23 cellular contexts compared by ENCODE assay signal in the genomic region with DNA sequence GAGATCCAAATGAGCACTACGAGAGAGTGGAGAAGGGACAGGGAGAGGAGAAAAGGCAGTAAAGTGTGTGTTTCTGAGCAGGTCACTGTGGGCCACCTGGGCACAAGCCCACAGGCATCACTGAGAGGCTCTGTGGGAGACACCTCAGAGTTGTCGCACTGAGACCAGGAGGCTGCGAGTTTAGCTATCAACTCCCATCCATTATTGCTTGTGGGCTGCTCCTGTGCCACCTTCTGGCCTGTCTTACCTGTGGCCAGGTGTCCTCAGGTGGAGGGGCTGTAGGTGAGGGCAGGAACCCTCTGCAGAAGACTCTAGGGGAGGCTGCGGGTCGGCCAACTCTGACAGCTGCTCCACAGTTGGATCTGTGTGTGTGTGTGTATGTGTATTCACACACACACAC. TPM values are rescaled to one million over a fixed set of nuclear protein-coding genes. Genes with fewer than 3 reads are reported as not detected.
DNase-seq lines count a peak whose midpoint lies in the region; ATAC-seq and TF ChIP-seq lines count a peak whose summit lies in the region.
"Had no signal": no experiment of that assay in that cellular context is flagged by ENCODE, and none has a peak within 500 bp of the region (broad histone marks: within the 10 kb centered on the region; RNA-seq: fewer than 3 reads in every experiment).

No MANE protein-coding gene starts in this region.

- H3K27me3 ChIP-seq in CD4-positive, alpha-beta T cell (ENCODE audit: control insufficient read depth, insufficient read depth, low read length) = no peaks in the 10 kb centered on the region
- peaks cover 64% of the 10 kb centered on the region for H3K27me3 ChIP-seq in gastroesophageal sphincter

- no peaks in the 10 kb centered on the region for H3K9me3 Mint-ChIP-seq in CD4-positive, alpha-beta T cell
- H3K9me3 Mint-ChIP-seq in central memory CD8-positive, alpha-beta T cell = no peaks in the 10 kb centered on the region
- H3K9me3 Mint-ChIP-seq in neural crest cell = no peaks in the 10 kb centered on the region
- H3K9me3 Mint-ChIP-seq: HFFc6 had no signal

- POLR2A ChIA-PET in CD4-positive, alpha-beta T cell (lab: Charles Lee) = interaction anchor here (1.5 to 10.0 kb wide), 2 partner anchors 24 to 30 kb away, joined by 3 to 156 read pairs; a partner anchor contains a TSS

- no peaks in the 10 kb centered on the region for H3K36me3 ChIP-seq in gastroesophageal sphincter
- H3K36me3 ChIP-seq: esophagus muscularis mucosa, transverse colon had no signal

- in situ Hi-C loops in G401 (cut with HindIII; ENCODE audit: low sequenced_read_pairs) = no loop called here

- no peaks in the 10 kb centered on the region for H3K9me3 ChIP-seq in CD4-positive, alpha-beta T cell (ENCODE audit: control insufficient read depth, low read length)
- H3K9me3 ChIP-seq in gastroesophageal sphincter = no peaks in the 10 kb centered on the region
- H3K9me3 ChIP-seq: esophagus muscularis mucosa, transverse colon had no signal

- no peak for ATAC-seq in activated CD4-positive, CD25-positive, alpha-beta regulatory T cell treated with anti-CD3 and anti-CD28 coated beads, Interleukin-2, amount 50 U/mL, for 24 hours
- no peak for ATAC-seq in CD4-positive, alpha-beta T cell (ENCODE audit: poor library complexity)
- ATAC-seq in central memory CD8-positive, alpha-beta T cell (replicated peaks; ENCODE audit: extremely low read depth, poor library complexity, severe bottlenecking) = no peak
- no peak for ATAC-seq in gastroesophageal sphincter
- ATAC-seq in HG02798 (IDR thresholded peaks at IDR 0.05; ENCODE audit: poor library complexity, unreplicated experiment) = no peak
- ATAC-seq: left cardiac atrium had no signal

- peak overlapping the region; percentile 4 for H3K27ac Mint-ChIP-seq in CD4-positive, alpha-beta T cell
- H3K27ac Mint-ChIP-seq in central memory CD8-positive, alpha-beta T cell (ENCODE audit: low read depth) = peak overlapping the region; percentile 50
- no peak overlapping the region for H3K27ac Mint-ChIP-seq in neural crest cell (ENCODE audit: unreplicated experiment)
- H3K27ac Mint-ChIP-seq: HFFc6 had no signal

- no peak overlapping the region for H3K4me3 ChIP-seq in gastroesophageal sphincter
- H3K4me3 ChIP-seq: esophagus muscularis mucosa, smooth muscle cell, transverse colon had no signal

- H3K4me1 Mint-ChIP-seq in CD4-positive, alpha-beta T cell (ENCODE audit: low read depth) = peaks cover 78% of the 10 kb centered on the region
- H3K4me1 Mint-ChIP-seq in central memory CD8-positive, alpha-beta T cell = peaks cover 68% of the 10 kb centered on the region
- H3K4me1 Mint-ChIP-seq in neural crest cell = peaks cover 15% of the 10 kb centered on the region

- WGBS in gastroesophageal sphincter (ENCODE audit: low coverage in 1 of 2), 2 donors = 77 to 92% methylated on average over 2 to 5 of the region's 5 CpGs

- H3K27me3 Mint-ChIP-seq in CD4-positive, alpha-beta T cell = no peaks in the 10 kb centered on the region
- no peaks in the 10 kb centered on the region for H3K27me3 Mint-ChIP-seq in central memory CD8-positive, alpha-beta T cell
- peaks cover 53% of the 10 kb centered on the region for H3K27me3 Mint-ChIP-seq in neural crest cell (ENCODE audit: low read depth)

- TF ChIP-seq POLR2A in gastroesophageal sphincter (IDR thresholded peaks at IDR 0.05) = no peak

- CTCF ChIA-PET in CD4-positive, alpha-beta T cell (lab: Charles Lee) = interaction anchor here (1.9 to 11.2 kb wide), 4 partner anchors 22 to 76 kb away, joined by 5 to 111 read pairs (median 14); no protein-coding TSS in a partner anchor

- H3K4me1 ChIP-seq in gastroesophageal sphincter = peaks cover 0 to 19% (median 7%) of the 10 kb centered on the region in 3 donors

- no peak overlapping the region for H3K27ac ChIP-seq in CD4-positive, alpha-beta T cell (ENCODE audit: low read depth, low read length)
- H3K27ac ChIP-seq in gastroesophageal sphincter = no peak overlapping the region
- H3K27ac ChIP-seq: esophagus muscularis mucosa, transverse colon, VCaP had no signal

- no peak for TF ChIP-seq EP300 in gastroesophageal sphincter (IDR thresholded peaks at IDR 0.05)

- no peak for TF ChIP-seq CTCF in CD4-positive, alpha-beta T cell (IDR thresholded peaks at IDR 0.05)
- TF ChIP-seq CTCF in neural crest cell (conservative IDR thresholded peaks at IDR 0.05) (no peak), gastroesophageal sphincter (IDR thresholded peaks at IDR 0.05) (no peak)

- H3K4me3 Mint-ChIP-seq in CD4-positive, alpha-beta T cell = no peak overlapping the region
- H3K4me3 Mint-ChIP-seq in central memory CD8-positive, alpha-beta T cell = no peak overlapping the region
- peak overlapping the region; percentile 32 for H3K4me3 Mint-ChIP-seq in neural crest cell
- H3K4me3 Mint-ChIP-seq: HFFc6 had no signal

- DNase-seq in activated CD4-positive, CD25-positive, alpha-beta regulatory T cell treated with anti-CD3 and anti-CD28 coated beads, Interleukin-2, amount 50 U/mL, for 72 hours = peak; percentile 25
- DNase-seq in CD4-positive, alpha-beta T cell = peak in 1 of 10 experiments; percentile 30
- no peak for DNase-seq in central memory CD8-positive, alpha-beta T cell (ENCODE audit: low spot score in 2 of 2)
- DNase-seq in neural crest cell (ENCODE audit: low read depth, low spot score) (no peak), G401 (ENCODE audit: low spot score) (no peak)
- DNase-seq: activated CD4-positive, alpha-beta T cell treated with anti-CD3 and anti-CD28 coated beads, Interleukin-2, amount 50 U/mL, for 1 hour; effector CD8-positive, alpha-beta T cell; foreskin melanocyte; HFFc6; left cardiac atrium; NCI-H146; NCI-H2107; NCI-H446 treated with DMSO at 0.1 percent for 48 hours; nucleus accumbens; transverse colon had no signal

- intact Hi-C loops in CD4-positive, alpha-beta T cell (cut with DNase I, micrococcal nuclease) = no loop called here

- peaks cover 8% of the 10 kb centered on the region for H3K36me3 Mint-ChIP-seq in CD4-positive, alpha-beta T cell (ENCODE audit: low read depth)
- H3K36me3 Mint-ChIP-seq in central memory CD8-positive, alpha-beta T cell (ENCODE audit: insufficient read depth) = peaks cover 2% of the 10 kb centered on the region
- H3K36me3 Mint-ChIP-seq in neural crest cell (ENCODE audit: low read depth) = no peaks in the 10 kb centered on the region

RNA-seq across cellular contexts. Expression of a gene that starts 2.5 kb away (rescaled TPM):
- total RNA-seq in CD4-positive, alpha-beta T cell = under 1 TPM; 0.56 to 0.71 TPM
- total RNA-seq in neural crest cell = 0.82 and 1.4 TPM in 2 replicates
- total RNA-seq in gastroesophageal sphincter = 1 to 10 TPM in 1 of 4 donors, under 1 TPM in 2, not detected in 1; 0.23 to 1.1 (median 0.57) TPM
- 1.1 and 3.1 TPM in 2 replicates for total RNA-seq in G401 (2014; rRNA removed; shearing (Covaris generic))
- total RNA-seq: LHCN-M2, smooth muscle cell, transverse colon had no signal

RNA-seq across cellular contexts. Expression of a gene that starts 22.9 kb away (rescaled TPM):
- total RNA-seq in CD4-positive, alpha-beta T cell = under 1 TPM in 1 of 2 experiments, not detected in 1; 0.03 TPM
- total RNA-seq in neural crest cell (1.6 and 1.9 TPM in 2 replicates), gastroesophageal sphincter (under 1 TPM; 0.15 to 0.47 (median 0.35) TPM)
- total RNA-seq in G401 (2014; rRNA removed; shearing (Covaris generic)) = not detected in 2 replicates
- total RNA-seq: A172, HFFc6 had no signal

RNA-seq across cellular contexts. Expression of a gene that starts 24.8 kb away (rescaled TPM):
- 10 to 100 TPM; 50.6 to 54.7 TPM for total RNA-seq in CD4-positive, alpha-beta T cell
- total RNA-seq in neural crest cell (not detected in 2 replicates), gastroesophageal sphincter (10 to 100 TPM in 3 of 4 donors, 1 to 10 TPM in 1; 7.2 to 71.1 (median 36.7) TPM)
- total RNA-seq in G401 (2014; rRNA removed; shearing (Covaris generic)) = not detected in 2 replicates
- total RNA-seq: smooth muscle cell had no signal
